ENCODE assay signal across 24 cellular contexts in the genomic region with DNA sequence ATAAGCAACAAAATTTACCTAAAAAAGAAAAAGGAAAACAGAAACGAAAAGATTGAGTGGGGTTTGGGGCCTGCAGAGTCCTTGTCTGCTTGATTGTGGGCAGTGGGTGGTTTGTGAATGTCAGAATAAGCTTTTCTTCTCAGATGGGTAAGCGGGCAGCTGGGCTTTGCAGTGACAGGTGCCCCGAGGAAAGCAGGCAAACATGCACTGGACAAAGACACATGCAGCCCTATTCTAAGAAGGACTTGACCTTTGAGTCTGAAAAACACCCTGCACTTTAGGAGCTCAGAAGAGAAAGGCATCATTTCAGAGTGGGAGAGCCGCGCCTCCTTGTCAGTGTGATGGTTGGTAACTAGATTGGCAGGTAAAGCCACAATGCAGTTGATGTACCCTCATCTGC.
DNase-seq lines count a peak whose midpoint lies in the region; ATAC-seq and TF ChIP-seq lines count a peak whose summit lies in the region.
"Had no signal": no experiment of that assay in that cellular context is flagged by ENCODE, and none has a peak within 500 bp of the region (broad histone marks: within the 10 kb centered on the region; RNA-seq: fewer than 3 reads in every experiment).

No MANE protein-coding gene starts in this region.

- no peaks in the 10 kb centered on the region for H3K9me3 ChIP-seq in BLaER1 treated with 17β-estradiol and CSF1 and Interleukin-3, amounts not matched to agents 10 nM and 100 nM (replicated peaks in 1 of 11)
- H3K9me3 ChIP-seq in MM.1S (replicated peaks; ENCODE audit: insufficient read depth, low read length) (no peaks in the 10 kb centered on the region), neural progenitor cell (ENCODE audit: low read depth) (no peaks in the 10 kb centered on the region), thyroid gland (no peaks in the 10 kb centered on the region)
- H3K9me3 ChIP-seq: SJCRH30 had no signal

- no peaks in the 10 kb centered on the region for H3K36me3 Mint-ChIP-seq in neural progenitor cell
- H3K36me3 Mint-ChIP-seq in activated T-helper 2 cell treated with anti-CD3 and anti-CD28 coated beads, Interferon-gamma antibody, Interleukin-2, Interleukin-4, amounts not matched to agents 10 μg/mL and 5 μg/mL and 100 μg/mL, durations not matched to agents 14 hours and 24 hours and 36 hours (ENCODE audit: low read depth): no peaks in the 10 kb centered on the region
- H3K36me3 Mint-ChIP-seq: CD8-positive, alpha-beta T cell; T-cell had no signal

- DNase-seq in MM.1S: no peak
- peak; percentile 22 to 30 for DNase-seq in SHP77 (lab: John Stamatoyannopoulos, UW)
- DNase-seq in neural progenitor cell (ENCODE audit: low spot score): no peak
- no peak for DNase-seq in thyroid gland
- DNase-seq in activated T-helper 2 cell treated with anti-CD3 and anti-CD28 coated beads, Interferon-gamma antibody, Interleukin-2, Interleukin-4, amounts not matched to agents 10 μg/mL and 5 μg/mL and 100 μg/mL, durations not matched to agents 14 hours and 24 hours and 36 hours (ENCODE audit: low spot score): no peak
- DNase-seq in KBM-7: no peak
- DNase-seq: ACHN; C1 segment of cervical spinal cord; Calu3; CD8-positive, alpha-beta T cell; DMS153; GDM1; NCI-H1092; NCI-H1436; NCI-H2029; NCI-H2171 treated with DMSO at 0.1 percent for 48 hours; SJCRH30; T-cell had no signal

- no peak overlapping the region for H3K4me3 ChIP-seq in BLaER1 treated with 17β-estradiol and CSF1 and Interleukin-3, amounts not matched to agents 10 nM and 100 nM
- no peak overlapping the region for H3K4me3 ChIP-seq in MM.1S (ENCODE audit: low read length)
- H3K4me3 ChIP-seq in neural progenitor cell: no peak overlapping the region
- H3K4me3 ChIP-seq in thyroid gland (replicated peaks in 1 of 3): no peak overlapping the region
- H3K4me3 ChIP-seq: K562, SJCRH30 had no signal

- H3K9me3 Mint-ChIP-seq in neural progenitor cell: no peaks in the 10 kb centered on the region
- H3K9me3 Mint-ChIP-seq in activated T-helper 2 cell treated with anti-CD3 and anti-CD28 coated beads, Interferon-gamma antibody, Interleukin-2, Interleukin-4, amounts not matched to agents 10 μg/mL and 5 μg/mL and 100 μg/mL, durations not matched to agents 14 hours and 24 hours and 36 hours: no peaks in the 10 kb centered on the region
- H3K9me3 Mint-ChIP-seq: CD8-positive, alpha-beta T cell; T-cell had no signal

- H3K4me1 Mint-ChIP-seq in neural progenitor cell: peaks cover 38% of the 10 kb centered on the region
- no peaks in the 10 kb centered on the region for H3K4me1 Mint-ChIP-seq in activated T-helper 2 cell treated with anti-CD3 and anti-CD28 coated beads, Interferon-gamma antibody, Interleukin-2, Interleukin-4, amounts not matched to agents 10 μg/mL and 5 μg/mL and 100 μg/mL, durations not matched to agents 14 hours and 24 hours and 36 hours (ENCODE audit: low read depth)
- H3K4me1 Mint-ChIP-seq: T-cell had no signal

- no peaks in the 10 kb centered on the region for H3K27me3 ChIP-seq in BLaER1 treated with 17β-estradiol and CSF1 and Interleukin-3, amounts not matched to agents 10 nM and 100 nM
- H3K27me3 ChIP-seq in MM.1S (replicated peaks; ENCODE audit: insufficient read depth, low read length): no peaks in the 10 kb centered on the region
- H3K27me3 ChIP-seq in neural progenitor cell: no peaks in the 10 kb centered on the region
- no peaks in the 10 kb centered on the region for H3K27me3 ChIP-seq in thyroid gland

- peaks cover 6% of the 10 kb centered on the region for H3K27me3 Mint-ChIP-seq in neural progenitor cell (ENCODE audit: insufficient read depth, low read depth)
- H3K27me3 Mint-ChIP-seq in activated T-helper 2 cell treated with anti-CD3 and anti-CD28 coated beads, Interferon-gamma antibody, Interleukin-2, Interleukin-4, amounts not matched to agents 10 μg/mL and 5 μg/mL and 100 μg/mL, durations not matched to agents 14 hours and 24 hours and 36 hours (ENCODE audit: low read depth): no peaks in the 10 kb centered on the region

- H3K9ac ChIP-seq in BLaER1 treated with 17β-estradiol and CSF1 and Interleukin-3, amounts not matched to agents 10 nM and 100 nM: no peak overlapping the region
- H3K9ac ChIP-seq in MM.1S (ENCODE audit: low read length) (peak overlapping the region; percentile 1; the same call in 1 of the 2 replicates), neural progenitor cell (no peak overlapping the region)

- no peak overlapping the region for H3K4me3 Mint-ChIP-seq in neural progenitor cell
- no peak overlapping the region for H3K4me3 Mint-ChIP-seq in activated T-helper 2 cell treated with anti-CD3 and anti-CD28 coated beads, Interferon-gamma antibody, Interleukin-2, Interleukin-4, amounts not matched to agents 10 μg/mL and 5 μg/mL and 100 μg/mL, durations not matched to agents 14 hours and 24 hours and 36 hours (ENCODE audit: low read depth)
- H3K4me3 Mint-ChIP-seq: CD8-positive, alpha-beta T cell; T-cell had no signal

- peaks cover 21 to 40% (median 36%) of the 10 kb centered on the region in 10 experiments for H3K4me1 ChIP-seq in BLaER1 treated with 17β-estradiol and CSF1 and Interleukin-3, amounts not matched to agents 10 nM and 100 nM
- H3K4me1 ChIP-seq in MM.1S (ENCODE audit: low read length) (peaks cover 29% of the 10 kb centered on the region), neural progenitor cell (peaks cover 30% of the 10 kb centered on the region), thyroid gland (no peaks in the 10 kb centered on the region)
- H3K4me1 ChIP-seq: SJCRH30 had no signal

- peak overlapping the region; percentile 9 for H3K27ac Mint-ChIP-seq in neural progenitor cell
- H3K27ac Mint-ChIP-seq in activated T-helper 2 cell treated with anti-CD3 and anti-CD28 coated beads, Interferon-gamma antibody, Interleukin-2, Interleukin-4, amounts not matched to agents 10 μg/mL and 5 μg/mL and 100 μg/mL, durations not matched to agents 14 hours and 24 hours and 36 hours: no peak overlapping the region
- H3K27ac Mint-ChIP-seq: CD8-positive, alpha-beta T cell had no signal

- H4K20me1 ChIP-seq in BLaER1 treated with 17β-estradiol and CSF1 and Interleukin-3, amounts not matched to agents 10 nM and 100 nM: no peaks in the 10 kb centered on the region
- H4K20me1 ChIP-seq in MM.1S (ENCODE audit: insufficient read depth, low read length) (no peaks in the 10 kb centered on the region), neural progenitor cell (ENCODE audit: low read depth) (no peaks in the 10 kb centered on the region)

- no peak overlapping the region for H3K27ac ChIP-seq in BLaER1 treated with 17β-estradiol and CSF1 and Interleukin-3, amounts not matched to agents 10 nM and 100 nM
- H3K27ac ChIP-seq in MM.1S (ENCODE audit: low read length) (peak overlapping the region; percentile 68), neural progenitor cell (no peak overlapping the region), thyroid gland (no peak overlapping the region)
- H3K27ac ChIP-seq: HL-60, SJCRH30 had no signal

- WGBS in thyroid gland, 2 donors: 81 to 83% methylated on average over 5 of the region's 5 CpGs

- H3K4me2 ChIP-seq in BLaER1 treated with 17β-estradiol and CSF1 and Interleukin-3, amounts not matched to agents 10 nM and 100 nM: peak overlapping the region in 8 of 11 experiments; percentile 0 to 53 (median 36); a peak in 10 of 22 replicates
- H3K4me2 ChIP-seq in MM.1S (ENCODE audit: low read depth, low read length) (peak overlapping the region; percentile 48; the same call in 1 of the 2 replicates), neural progenitor cell (no peak overlapping the region)

- H3F3A ChIP-seq in MM.1S (ENCODE audit: insufficient read depth, low read length) (peaks cover 13% of the 10 kb centered on the region), neural progenitor cell (ENCODE audit: low read depth) (peaks cover 10% of the 10 kb centered on the region)

- no peaks in the 10 kb centered on the region for H3K9me2 ChIP-seq in MM.1S (replicated peaks; ENCODE audit: insufficient read depth, low read length)

- ATAC-seq in HG03457 (IDR thresholded peaks at IDR 0.05; ENCODE audit: unreplicated experiment): no peak
- ATAC-seq: CD8-positive, alpha-beta T cell; HepG2; K562; Panc1; T-cell had no signal

- intact Hi-C loops in thyroid gland (cut with DNase I): no loop called here
- intact Hi-C loops in activated T-helper 2 cell treated with anti-CD3 and anti-CD28 coated beads, Interferon-gamma antibody, Interleukin-2, Interleukin-4, amounts not matched to agents 10 μg/mL and 5 μg/mL and 100 μg/mL, durations not matched to agents 14 hours and 24 hours and 36 hours (cut with micrococcal nuclease): no loop called here

- H3K79me2 ChIP-seq in MM.1S (ENCODE audit: low read length) (no peaks in the 10 kb centered on the region), neural progenitor cell (ENCODE audit: low read depth) (no peaks in the 10 kb centered on the region)

- no peaks in the 10 kb centered on the region for H3K36me3 ChIP-seq in BLaER1 treated with 17β-estradiol and CSF1 and Interleukin-3, amounts not matched to agents 10 nM and 100 nM
- H3K36me3 ChIP-seq in MM.1S (replicated peaks; ENCODE audit: insufficient read depth, low read length) (no peaks in the 10 kb centered on the region), neural progenitor cell (no peaks in the 10 kb centered on the region), thyroid gland (no peaks in the 10 kb centered on the region)
- H3K36me3 ChIP-seq: SJCRH30 had no signal

- TF ChIP-seq CTCF in MM.1S (IDR thresholded peaks at IDR 0.05; ENCODE audit: low read length): no peak
- no peak for TF ChIP-seq CTCF in neural progenitor cell (IDR thresholded peaks at IDR 0.05)
- no peak for TF ChIP-seq CTCF in thyroid gland (IDR thresholded peaks at IDR 0.05)

- in situ Hi-C loops in KBM-7 (cut with MboI; ENCODE audit: low pct_unique_long_range_greater_than_20kb, low sequenced_read_pairs): no loop called here

- H2AFZ ChIP-seq in MM.1S (ENCODE audit: low read length) (peak overlapping the region; percentile 51), neural progenitor cell (replicated peaks) (no peak overlapping the region)

- TF ChIP-seq POLR2A in thyroid gland (IDR thresholded peaks at IDR 0.05): no peak

Comparison
In these comparisons a context has a peak if more than half of its experiments do, and no peak if none do; other contexts are left out.
1. DNase-seq: peak in SHP77 (2 of 2); none in MM.1S (single experiment), neural progenitor cell (single experiment), thyroid gland (0 of 2), activated T-helper 2 cell treated with anti-CD3 and anti-CD28 coated beads, Interferon-gamma antibody, Interleukin-2, Interleukin-4, amounts not matched to agents 10 μg/mL and 5 μg/mL and 100 μg/mL, durations not matched to agents 14 hours and 24 hours and 36 hours (single experiment) and KBM-7 (single experiment).